Comparison of ENCODE assay signal across 16 cellular contexts in the genomic region with DNA sequence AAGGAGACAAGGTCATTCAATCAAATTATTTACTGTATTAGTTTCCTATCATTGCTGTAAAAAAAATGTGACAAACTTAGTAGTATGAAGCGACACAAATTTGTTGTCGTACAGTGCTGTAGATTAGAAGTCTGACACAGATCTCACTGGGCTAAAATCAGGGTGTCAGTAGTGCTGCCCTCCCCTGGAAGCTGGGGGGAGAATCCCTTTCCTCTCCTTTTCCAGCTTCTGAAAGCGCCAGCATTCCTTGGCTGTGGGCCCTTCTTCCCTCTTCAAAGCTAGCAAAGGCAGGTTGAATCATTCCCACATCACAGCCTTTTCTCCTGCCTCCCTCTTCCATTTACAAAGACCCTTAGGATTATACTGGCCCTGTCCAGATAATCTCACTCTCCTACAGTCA. TPM values are rescaled to one million over a fixed set of nuclear protein-coding genes. Genes with fewer than 3 reads are reported as not detected.
DNase-seq lines count a peak whose midpoint lies in the region; ATAC-seq and TF ChIP-seq lines count a peak whose summit lies in the region.
"Had no signal": no experiment of that assay in that cellular context is flagged by ENCODE, and none has a peak within 500 bp of the region (broad histone marks: within the 10 kb centered on the region; RNA-seq: fewer than 3 reads in every experiment).

No MANE protein-coding gene starts in this region.

- ATAC-seq in WTC11: peak; percentile 91
- no peak for ATAC-seq in HG02642 (IDR thresholded peaks at IDR 0.05; ENCODE audit: poor library complexity, unreplicated experiment)
- no peak for ATAC-seq in mucosa of descending colon
- ATAC-seq: lower lobe of right lung had no signal

- H3K36me3 Mint-ChIP-seq in WTC11 (no peaks in the 10 kb centered on the region), glutamatergic neuron (ENCODE audit: unreplicated experiment) (peaks cover 7% of the 10 kb centered on the region)

- H3K4me3 Mint-ChIP-seq in WTC11 (no peak overlapping the region), glutamatergic neuron (ENCODE audit: unreplicated experiment) (no peak overlapping the region)
- H3K4me3 Mint-ChIP-seq: activated CD4-positive, alpha-beta memory T cell treated with anti-CD3 and anti-CD28 coated beads, Interleukin-2, amount 10 ng/mL, durations not matched to agents 7 days and 5 days had no signal

- TF ChIP-seq CTCF in WTC11 (IDR thresholded peaks at IDR 0.05) (no peak), glutamatergic neuron (IDR thresholded peaks at IDR 0.05; ENCODE audit: partially characterized antibody, unreplicated experiment) (no peak), mucosa of descending colon (IDR thresholded peaks at IDR 0.05) (no peak)

- CTCF ChIA-PET in WTC11 (lab: Charles Lee): interaction anchor here (0.5 to 2.2 kb wide), 6 partner anchors 9 to 573 kb away, joined by 3 to 9 read pairs (median 4); no protein-coding TSS in a partner anchor

- H3K4me1 ChIP-seq in mucosa of descending colon (ENCODE audit: low read depth): no peaks in the 10 kb centered on the region
- H3K4me1 ChIP-seq: lower lobe of right lung, upper lobe of left lung had no signal

- H3K9me3 ChIP-seq in mucosa of descending colon: no peaks in the 10 kb centered on the region
- H3K9me3 ChIP-seq: lower lobe of right lung, upper lobe of left lung had no signal

- DNase-seq in H7 (peak; percentile 24), WTC11 (ENCODE audit: low spot score) (peak; percentile 50), glutamatergic neuron (peak; percentile 22), pons (ENCODE audit: low spot score) (peak; percentile 31), mucosa of descending colon (no peak), CD1c-positive myeloid dendritic cell (ENCODE audit: extremely low spot score) (no peak)
- DNase-seq: activated CD4-positive, alpha-beta memory T cell treated with anti-CD3 and anti-CD28 coated beads, Interleukin-2, amount 10 ng/mL, durations not matched to agents 7 days and 5 days; activated naive CD4-positive, alpha-beta T cell treated with Interleukin-2 at 50 U/mL for 16 hours; lower lobe of right lung; NCI-H2107; NCI-H524 treated with DMSO at 0.1 percent for 48 hours; Right ventricle myocardium superior; upper lobe of left lung had no signal

- H3K27ac Mint-ChIP-seq in WTC11 (no peak overlapping the region; the same call in 1 of the 2 replicates), glutamatergic neuron (ENCODE audit: unreplicated experiment) (no peak overlapping the region)
- H3K27ac Mint-ChIP-seq: activated CD4-positive, alpha-beta memory T cell treated with anti-CD3 and anti-CD28 coated beads, Interleukin-2, amount 10 ng/mL, durations not matched to agents 7 days and 5 days; progenitor cell of endocrine pancreas had no signal

- H3K4me1 Mint-ChIP-seq in WTC11 (peaks cover 15% of the 10 kb centered on the region), glutamatergic neuron (ENCODE audit: low read depth, unreplicated experiment) (peaks cover 7% of the 10 kb centered on the region)

- H3K27me3 Mint-ChIP-seq in WTC11 (ENCODE audit: low read depth): no peaks in the 10 kb centered on the region
- peaks cover 2% of the 10 kb centered on the region for H3K27me3 Mint-ChIP-seq in glutamatergic neuron (ENCODE audit: unreplicated experiment)
- H3K27me3 Mint-ChIP-seq: activated CD4-positive, alpha-beta memory T cell treated with anti-CD3 and anti-CD28 coated beads, Interleukin-2, amount 10 ng/mL, durations not matched to agents 7 days and 5 days; progenitor cell of endocrine pancreas had no signal

- H3K9me3 Mint-ChIP-seq in WTC11 (0 out of 2 replicates have a peak, but pooled peaks cover 5% of the 10 kb centered on the region), glutamatergic neuron (ENCODE audit: unreplicated experiment) (no peaks in the 10 kb centered on the region)

- intact Hi-C loops in mucosa of descending colon (cut with DNase I, micrococcal nuclease): no loop called here

- POLR2A ChIA-PET in WTC11 (lab: Charles Lee): interaction anchor here (0.7 kb wide), 1 partner anchor 28 kb away, joined by 3 read pairs; the partner anchor contains the start of gene VPS41

- H3K27me3 ChIP-seq in H7 (ENCODE audit: control insufficient read depth, insufficient read depth, low read length): no peaks in the 10 kb centered on the region
- H3K27me3 ChIP-seq: upper lobe of left lung had no signal

- H3K36me3 ChIP-seq in H7 (replicated peaks; ENCODE audit: control insufficient read depth, insufficient read depth, low read length): no peaks in the 10 kb centered on the region
- no peaks in the 10 kb centered on the region for H3K36me3 ChIP-seq in mucosa of descending colon (ENCODE audit: low read depth)
- H3K36me3 ChIP-seq: lower lobe of right lung, upper lobe of left lung had no signal

- H3K4me3 ChIP-seq in H7 (ENCODE audit: insufficient read depth, low read depth, low read length) (no peak overlapping the region), mucosa of descending colon (no peak overlapping the region)
- H3K4me3 ChIP-seq: lower lobe of right lung, skin epidermis, upper lobe of left lung had no signal

TF ChIP-seq in WTC11, 78 proteins besides CTCF, POLR2A, EP300 and RAD21 (continues in another document):
- no peak for TF ChIP-seq STAT6 (CRISPR knock-in tag; conservative IDR thresholded peaks at IDR 0.05; ENCODE audit: low read depth)
- TF ChIP-seq IRF2 (CRISPR knock-in tag; IDR thresholded peaks at IDR 0.05; ENCODE audit: borderline replicate concordance, low read depth): no peak
- no peak for TF ChIP-seq E2F1 (CRISPR knock-in tag; IDR thresholded peaks at IDR 0.05)
- TF ChIP-seq SP1 (CRISPR knock-in tag; conservative IDR thresholded peaks at IDR 0.05): no peak
- TF ChIP-seq AFF4 (CRISPR knock-in tag; IDR thresholded peaks at IDR 0.05; ENCODE audit: borderline replicate concordance): no peak
- TF ChIP-seq, protein P1, sequence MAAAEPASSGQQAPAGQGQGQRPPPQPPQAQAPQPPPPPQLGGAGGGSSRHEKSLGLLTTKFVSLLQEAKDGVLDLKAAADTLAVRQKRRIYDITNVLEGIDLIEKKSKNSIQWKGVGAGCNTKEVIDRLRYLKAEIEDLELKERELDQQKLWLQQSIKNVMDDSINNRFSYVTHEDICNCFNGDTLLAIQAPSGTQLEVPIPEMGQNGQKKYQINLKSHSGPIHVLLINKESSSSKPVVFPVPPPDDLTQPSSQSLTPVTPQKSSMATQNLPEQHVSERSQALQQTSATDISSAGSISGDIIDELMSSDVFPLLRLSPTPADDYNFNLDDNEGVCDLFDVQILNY (CRISPR knock-in tag; IDR thresholded peaks at IDR 0.05): no peak
- no peak for TF ChIP-seq SOX15 (CRISPR knock-in tag; IDR thresholded peaks at IDR 0.05)

RNA-seq across cellular contexts. Expression of gene VPS41, which starts 28.0 kb away (rescaled TPM):
- total RNA-seq in H7 (2014; rRNA removed; shearing (Covaris generic)): 12.3 and 22.2 TPM in 2 replicates
- total RNA-seq in WTC11 (2021) (50.3 to 59.2 TPM (median 56.2 TPM) in 3 replicates), glutamatergic neuron (ENCODE audit: unreplicated experiment) (108 TPM), mucosa of descending colon (10 to 100 TPM; 57.7 to 63.5 (median 63.0) TPM)

Comparison
In these comparisons a context has a peak if more than half of its experiments do, and no peak if none do; other contexts are left out.
1. DNase-seq: peak in H7 (single experiment), WTC11 (single experiment), glutamatergic neuron (single experiment) and pons (single experiment); none in mucosa of descending colon (0 of 3) and CD1c-positive myeloid dendritic cell (single experiment).